Comparison of ENCODE assay signal across 8 cellular contexts in the genomic region with DNA sequence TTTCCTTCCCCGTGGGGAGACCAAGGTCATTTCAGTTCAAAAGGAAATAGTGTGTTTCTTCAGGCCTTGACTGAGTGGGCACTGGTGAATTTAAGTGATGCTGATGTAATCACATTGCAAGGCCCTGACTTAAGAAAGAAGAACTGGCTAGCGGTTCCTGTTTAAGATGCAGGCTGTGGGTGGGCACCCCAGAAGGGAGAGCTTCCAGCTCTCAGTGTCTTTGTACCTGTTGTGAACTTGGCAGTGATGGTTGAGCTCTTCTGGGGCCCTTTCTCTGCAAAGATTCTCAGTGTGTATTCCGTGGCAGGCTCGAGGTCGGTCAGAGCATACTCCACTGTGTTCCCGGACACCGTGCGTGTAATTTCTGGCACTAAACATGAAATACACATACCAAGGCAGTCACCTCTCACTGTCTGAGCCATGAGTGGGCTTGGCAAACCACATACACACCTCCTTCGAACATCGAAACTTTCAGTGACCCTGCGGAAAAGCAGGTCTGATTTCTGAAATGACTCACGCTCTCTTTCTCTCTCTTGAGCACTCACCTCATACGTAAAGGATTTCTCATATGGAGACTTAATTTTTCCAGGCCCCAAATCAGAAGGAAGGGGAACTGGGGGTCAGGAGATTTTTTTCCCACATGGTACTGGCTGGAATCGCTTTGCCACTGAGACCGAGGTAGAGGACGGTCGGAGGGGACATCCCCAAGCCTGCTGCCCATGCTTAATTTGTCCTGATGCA.
A peak's percentile ranks its signal among the peaks of the same experiment; 100 is the strongest.
DNase-seq lines count a peak whose midpoint lies in the region; ATAC-seq, FAIRE-seq and TF ChIP-seq lines count a peak whose summit lies in the region.

No MANE protein-coding gene starts in this region.

- H3K36me3 ChIP-seq in skeletal muscle tissue (ENCODE audit: control insufficient read depth in 3 of 3, insufficient read depth in 3 of 3, low read length in 3 of 3) (no peaks in the 10 kb centered on the region), ovary (no peaks in the 10 kb centered on the region)

- peak overlapping the region; percentile 60 for H3K4me3 Mint-ChIP-seq in activated CD4-positive, alpha-beta T cell treated with anti-CD3 and anti-CD28 coated beads, Interleukin-2, amount 10 ng/mL, durations not matched to agents 24 days and 14 days
- peak overlapping the region; percentile 51 to 60 for H3K4me3 Mint-ChIP-seq in effector memory CD8-positive, alpha-beta T cell
- H3K4me3 Mint-ChIP-seq in immature natural killer cell, result no peak overlapping the region

- no peak for TF ChIP-seq POLR2A in ovary (IDR thresholded peaks at IDR 0.05)

- H3K4me3 ChIP-seq in skeletal muscle tissue (ENCODE audit: low read length in 3 of 3) (no peak overlapping the region), ovary (no peak overlapping the region)

- ATAC-seq in HG02678 (IDR thresholded peaks at IDR 0.05; ENCODE audit: unreplicated experiment), result peak; percentile 84
- ATAC-seq in effector memory CD8-positive, alpha-beta T cell (replicated peaks), result peak; percentile 24

- peaks cover 23% of the 10 kb centered on the region for H3K4me1 Mint-ChIP-seq in activated CD4-positive, alpha-beta T cell treated with anti-CD3 and anti-CD28 coated beads, Interleukin-2, amount 10 ng/mL, durations not matched to agents 24 days and 14 days
- peaks cover 10 to 13% of the 10 kb centered on the region in 2 donors for H3K4me1 Mint-ChIP-seq in effector memory CD8-positive, alpha-beta T cell (ENCODE audit: low read depth in 2 of 2)
- no peaks in the 10 kb centered on the region for H3K4me1 Mint-ChIP-seq in immature natural killer cell

- H3K27me3 ChIP-seq in skeletal muscle tissue (ENCODE audit: control insufficient read depth in 3 of 3, insufficient read depth in 3 of 3, low read length in 3 of 3) (no peaks in the 10 kb centered on the region), ovary (no peaks in the 10 kb centered on the region)

- H3K27me3 Mint-ChIP-seq in activated CD4-positive, alpha-beta T cell treated with anti-CD3 and anti-CD28 coated beads, Interleukin-2, amount 10 ng/mL, durations not matched to agents 24 days and 14 days, result peaks cover 2% of the 10 kb centered on the region
- no peaks in the 10 kb centered on the region for H3K27me3 Mint-ChIP-seq in effector memory CD8-positive, alpha-beta T cell
- H3K27me3 Mint-ChIP-seq in immature natural killer cell (ENCODE audit: low read depth in 3 of 3), result peaks cover 0 to 3% (median 2%) of the 10 kb centered on the region in 3 donors

- TF ChIP-seq EP300 in ovary (IDR thresholded peaks at IDR 0.05), result no peak

- no peak for TF ChIP-seq CTCF in ovary (IDR thresholded peaks at IDR 0.05)

- intact Hi-C loops in activated CD4-positive, alpha-beta T cell treated with anti-CD3 and anti-CD28 coated beads, Interleukin-2, amount 10 ng/mL, durations not matched to agents 24 days and 14 days (cut with micrococcal nuclease), result loop anchor here (1.0 to 5.0 kb wide), 6 partner anchors 45 to 317 kb away; no protein-coding TSS in a partner anchor
- intact Hi-C loops in ovary (cut with DNase I), result no loop called here

- H3K27ac ChIP-seq in skeletal muscle tissue (ENCODE audit: low read depth, low read length) (peak overlapping the region; percentile 46), ovary (no peak overlapping the region)

- peak overlapping the region; percentile 88 for H3K27ac Mint-ChIP-seq in activated CD4-positive, alpha-beta T cell treated with anti-CD3 and anti-CD28 coated beads, Interleukin-2, amount 10 ng/mL, durations not matched to agents 24 days and 14 days
- H3K27ac Mint-ChIP-seq in effector memory CD8-positive, alpha-beta T cell, result peak overlapping the region; percentile 69 to 82
- no peak overlapping the region for H3K27ac Mint-ChIP-seq in immature natural killer cell

- 83 to 85% (median 84%) methylated on average over 17 of the region's 17 CpGs for WGBS in ovary, 3 donors

- peaks cover 4% of the 10 kb centered on the region for H3K9me3 Mint-ChIP-seq in activated CD4-positive, alpha-beta T cell treated with anti-CD3 and anti-CD28 coated beads, Interleukin-2, amount 10 ng/mL, durations not matched to agents 24 days and 14 days
- H3K9me3 Mint-ChIP-seq in effector memory CD8-positive, alpha-beta T cell, result no peaks in the 10 kb centered on the region
- H3K9me3 Mint-ChIP-seq in immature natural killer cell, result peaks cover 0 to 2% (median 0%) of the 10 kb centered on the region in 6 donors

- no peaks in the 10 kb centered on the region for H3K9me3 ChIP-seq in skeletal muscle tissue (ENCODE audit: control insufficient read depth in 3 of 3, low read length in 3 of 3)
- no peaks in the 10 kb centered on the region for H3K9me3 ChIP-seq in ovary

- H3K36me3 Mint-ChIP-seq in activated CD4-positive, alpha-beta T cell treated with anti-CD3 and anti-CD28 coated beads, Interleukin-2, amount 10 ng/mL, durations not matched to agents 24 days and 14 days (ENCODE audit: low read depth), result peaks cover 2% of the 10 kb centered on the region
- H3K36me3 Mint-ChIP-seq in effector memory CD8-positive, alpha-beta T cell (ENCODE audit: insufficient read depth), result no peaks in the 10 kb centered on the region
- H3K36me3 Mint-ChIP-seq in immature natural killer cell, result no peaks in the 10 kb centered on the region

- peaks cover 3 to 10% (median 8%) of the 10 kb centered on the region in 3 donors for H3K4me1 ChIP-seq in skeletal muscle tissue (ENCODE audit: control insufficient read depth in 3 of 3, insufficient read depth in 3 of 3, low read length in 3 of 3)
- no peaks in the 10 kb centered on the region for H3K4me1 ChIP-seq in ovary (ENCODE audit: insufficient read depth)

- FAIRE-seq in RCC 7860 (lab: Jason Lieb, UNC), result no peak

- DNase-seq in activated CD4-positive, alpha-beta T cell treated with anti-CD3 and anti-CD28 coated beads, Interleukin-2, amount 10 ng/mL, durations not matched to agents 24 days and 14 days, result peak; percentile 67
- DNase-seq in activated CD4-positive, alpha-beta T cell treated with anti-CD3 and anti-CD28 coated beads for 1 hour, result no peak
- peak; percentile 47 for DNase-seq in RCC 7860 (ENCODE audit: low spot score)
- no peak for DNase-seq in effector memory CD8-positive, alpha-beta T cell
- no peak for DNase-seq in ovary
- no peak for DNase-seq in immature natural killer cell

- H3K9ac ChIP-seq in skeletal muscle tissue (ENCODE audit: low read depth in 1 of 3, low read length in 3 of 3), result no peak overlapping the region

Comparison
In these comparisons a context has a peak if more than half of its experiments do, and no peak if none do; other contexts are left out.
1. DNase-seq: peak in activated CD4-positive, alpha-beta T cell treated with anti-CD3 and anti-CD28 coated beads, Interleukin-2, amount 10 ng/mL, durations not matched to agents 24 days and 14 days (single experiment) and RCC 7860 (single experiment); none in activated CD4-positive, alpha-beta T cell treated with anti-CD3 and anti-CD28 coated beads for 1 hour (single experiment), effector memory CD8-positive, alpha-beta T cell (0 of 3), ovary (0 of 5) and immature natural killer cell (0 of 3).
2. H3K27ac Mint-ChIP-seq: peak in activated CD4-positive, alpha-beta T cell treated with anti-CD3 and anti-CD28 coated beads, Interleukin-2, amount 10 ng/mL, durations not matched to agents 24 days and 14 days (single experiment) and effector memory CD8-positive, alpha-beta T cell (2 of 2); none in immature natural killer cell (0 of 6).
3. H3K4me3 Mint-ChIP-seq: peak in activated CD4-positive, alpha-beta T cell treated with anti-CD3 and anti-CD28 coated beads, Interleukin-2, amount 10 ng/mL, durations not matched to agents 24 days and 14 days (single experiment) and effector memory CD8-positive, alpha-beta T cell (2 of 2); none in immature natural killer cell (0 of 5).